In genomic region chr1:26290061-26290415, GRCh38 we compare ENCODE assay signal across 13 cellular contexts. TPM values are rescaled to one million over a fixed set of nuclear protein-coding genes. Genes with fewer than 3 reads are reported as not detected.
DNase-seq lines count a peak whose midpoint lies in the region; ATAC-seq and TF ChIP-seq lines count a peak whose summit lies in the region.
"Had no signal": no experiment of that assay in that cellular context is flagged by ENCODE, and none has a peak within 500 bp of the region (broad histone marks: within the 10 kb centered on the region; RNA-seq: fewer than 3 reads in every experiment).

No MANE protein-coding gene starts in this region.

- CTCF ChIA-PET in PC-9 (lab: Charles Lee) = no interaction called here

- DNase-seq in activated CD4-positive, CD25-positive, alpha-beta regulatory T cell treated with anti-CD3 and anti-CD28 coated beads, Interleukin-2, amount 50 U/mL, for 72 hours = no peak
- DNase-seq in endothelial cell (ENCODE audit: low spot score) = no peak
- DNase-seq in stimulated activated naive CD8-positive, alpha-beta T cell treated with anti-CD3 and anti-CD28 coated beads, Interleukin-15, Interleukin-2, amounts not matched to agents 100 U/mL and 50 U/mL, for 24 hours = peak; percentile 39
- DNase-seq in posterior vena cava (ENCODE audit: low spot score) = no peak
- DNase-seq in PC-9 = no peak
- DNase-seq: KG1, NCI-H524 treated with DMSO at 0.1 percent for 48 hours had no signal

- intact Hi-C loops in posterior vena cava (cut with DNase I) (loop anchor here in 1 of 2 donors (5.0 kb wide), 1 partner anchor 583 kb away; no protein-coding TSS in a partner anchor), PC-9 (cut with micrococcal nuclease; ENCODE audit: unreplicated experiment) (no loop called here)

- peaks cover 32% of the 10 kb centered on the region for H3K4me1 Mint-ChIP-seq in endothelial cell (ENCODE audit: unreplicated experiment)

- no peaks in the 10 kb centered on the region; the same call in 1 of the 2 replicates for H3F3A ChIP-seq in PC-9 (ENCODE audit: insufficient read depth, low read depth)

- H3K9me3 ChIP-seq in OCI-LY3 (ENCODE audit: insufficient read depth, low read length) (peaks cover 10% of the 10 kb centered on the region; the same call in 1 of the 2 replicates), PC-9 (ENCODE audit: insufficient read depth, low read depth) (no peaks in the 10 kb centered on the region)
- H3K9me3 ChIP-seq: A549, breast epithelium had no signal

- ATAC-seq in activated CD4-positive, CD25-positive, alpha-beta regulatory T cell treated with anti-CD3 and anti-CD28 coated beads, Interleukin-2, amount 50 U/mL, for 24 hours = peak; percentile 2 to 3
- ATAC-seq in stimulated activated naive CD8-positive, alpha-beta T cell treated with anti-CD3 and anti-CD28 coated beads, Interleukin-15, Interleukin-2, amounts not matched to agents 100 U/mL and 50 U/mL, for 24 hours = no peak
- ATAC-seq in GM18867 (IDR thresholded peaks at IDR 0.05; ENCODE audit: unreplicated experiment) = no peak
- ATAC-seq: A549 had no signal

- peak overlapping the region; percentile 55 for H3K4me2 ChIP-seq in OCI-LY3 (ENCODE audit: low read length)
- H3K4me2 ChIP-seq in PC-9 = no peak overlapping the region
- H3K4me2 ChIP-seq: A549 had no signal

- no peaks in the 10 kb centered on the region for H3K9me3 Mint-ChIP-seq in endothelial cell (ENCODE audit: unreplicated experiment)
- H3K9me3 Mint-ChIP-seq: neural crest cell had no signal

- H3K27me3 Mint-ChIP-seq in endothelial cell (ENCODE audit: unreplicated experiment) = no peaks in the 10 kb centered on the region

- H3K4me3 Mint-ChIP-seq in endothelial cell (ENCODE audit: unreplicated experiment) = peak overlapping the region; percentile 42
- H3K4me3 Mint-ChIP-seq: neural crest cell had no signal

- H3K27ac ChIP-seq in OCI-LY3 (ENCODE audit: low read length) (peak overlapping the region; percentile 62), PC-9 (no peak overlapping the region)
- H3K27ac ChIP-seq: A549 had no signal

- H3K79me2 ChIP-seq in OCI-LY3 (ENCODE audit: low read length) = no peaks in the 10 kb centered on the region
- no peaks in the 10 kb centered on the region for H3K79me2 ChIP-seq in PC-9 (ENCODE audit: low read depth)

- H2AFZ ChIP-seq in OCI-LY3 (ENCODE audit: low read depth, low read length) = peak overlapping the region; percentile 27; the same call in 1 of the 2 replicates
- H2AFZ ChIP-seq in PC-9 = no peak overlapping the region

- peaks cover 46% of the 10 kb centered on the region for H3K4me1 ChIP-seq in OCI-LY3 (ENCODE audit: low read length)
- H3K4me1 ChIP-seq in PC-9 (replicated peaks; ENCODE audit: insufficient read depth) = no peaks in the 10 kb centered on the region
- H3K4me1 ChIP-seq: breast epithelium had no signal

- H4K20me1 ChIP-seq in OCI-LY3 (ENCODE audit: insufficient read depth, low read length) (no peaks in the 10 kb centered on the region), PC-9 (ENCODE audit: insufficient read depth) (no peaks in the 10 kb centered on the region)

- POLR2A ChIA-PET in PC-9 (lab: Charles Lee; ENCODE audit: unreplicated experiment) = no interaction called here

- H3K9me2 ChIP-seq in PC-9 (ENCODE audit: insufficient read depth) = no peaks in the 10 kb centered on the region

- peaks cover 3% of the 10 kb centered on the region for H3K36me3 Mint-ChIP-seq in endothelial cell (ENCODE audit: low read depth, unreplicated experiment)

- H3K36me3 ChIP-seq in OCI-LY3 (replicated peaks; ENCODE audit: low read depth, low read length) (no peaks in the 10 kb centered on the region), PC-9 (ENCODE audit: low read depth) (no peaks in the 10 kb centered on the region)
- H3K36me3 ChIP-seq: breast epithelium had no signal

- H3K9ac ChIP-seq in OCI-LY3 (ENCODE audit: low read length) = peak overlapping the region; percentile 45; the same call in 1 of the 2 replicates

- no TSS peak for BruUV-seq in PC-9 (replicated peaks; lab: Mats Ljungman, UMichigan)

- H3K27ac Mint-ChIP-seq in endothelial cell (ENCODE audit: unreplicated experiment) = no peak overlapping the region

- H3K4me3 ChIP-seq in OCI-LY3 (ENCODE audit: low read length) (no peak overlapping the region), PC-9 (no peak overlapping the region)
- H3K4me3 ChIP-seq: A549, breast epithelium had no signal

- H3K27me3 ChIP-seq in OCI-LY3 (ENCODE audit: low read depth, low read length) = no peaks in the 10 kb centered on the region
- H3K27me3 ChIP-seq in PC-9 (ENCODE audit: insufficient read depth, low read depth) = no peaks in the 10 kb centered on the region
- H3K27me3 ChIP-seq: breast epithelium had no signal

- TF ChIP-seq CTCF in OCI-LY3 (IDR thresholded peaks at IDR 0.05; ENCODE audit: low read depth, low read length) (no peak), endothelial cell (IDR thresholded peaks at IDR 0.05; ENCODE audit: unreplicated experiment) (no peak), PC-9 (conservative IDR thresholded peaks at IDR 0.05) (no peak)

RNA-seq across cellular contexts. Expression of gene SH3BGRL3, which starts 10.2 kb away (rescaled TPM):
- total RNA-seq in endothelial cell (ENCODE audit: unreplicated experiment) = 226 TPM
- 100 to 1,000 TPM; 163 to 190 TPM for total RNA-seq in posterior vena cava
- total RNA-seq in PC-9 (2021) = 168 and 206 TPM in 2 replicates

RNA-seq across cellular contexts. Expression of gene UBXN11, which starts 16.4 kb away (rescaled TPM):
- total RNA-seq in endothelial cell (ENCODE audit: unreplicated experiment) (16.0 TPM), posterior vena cava (10 to 100 TPM; 12.2 to 17.1 TPM), PC-9 (2021) (57.2 and 59.9 TPM in 2 replicates)

RNA-seq across cellular contexts. Expression of gene CD52, which starts 27.7 kb away (rescaled TPM):
- total RNA-seq in endothelial cell (ENCODE audit: unreplicated experiment) (21.8 TPM), posterior vena cava (10 to 100 TPM in 1 of 2 donors, 1 to 10 TPM in 1; 7.0 to 16.1 TPM), PC-9 (2021) (1.2 TPM in 1 of 2 replicates, not detected in the other)
- total RNA-seq: neural crest cell had no signal

RNA-seq across cellular contexts. Expression of gene CEP85, which starts 56.0 kb away (rescaled TPM):
- total RNA-seq in endothelial cell (ENCODE audit: unreplicated experiment) (9.7 TPM), posterior vena cava (1 to 10 TPM; 2.8 to 3.7 TPM), PC-9 (2021) (34.0 and 42.5 TPM in 2 replicates)

Comparison
In these comparisons a context has a peak if more than half of its experiments do, and no peak if none do; other contexts are left out.
1. ATAC-seq: peak in activated CD4-positive, CD25-positive, alpha-beta regulatory T cell treated with anti-CD3 and anti-CD28 coated beads, Interleukin-2, amount 50 U/mL, for 24 hours (2 of 2); none in stimulated activated naive CD8-positive, alpha-beta T cell treated with anti-CD3 and anti-CD28 coated beads, Interleukin-15, Interleukin-2, amounts not matched to agents 100 U/mL and 50 U/mL, for 24 hours (single experiment) and GM18867 (single experiment).